17 cellular contexts compared by ENCODE assay signal in genomic region chr12:46376579-46376978, GRCh38. TPM values are rescaled to one million over a fixed set of nuclear protein-coding genes. Genes with fewer than 3 reads are reported as not detected.
A peak's percentile ranks its signal among the peaks of the same experiment; 100 is the strongest.
DNase-seq lines count a peak whose midpoint lies in the region; ATAC-seq, FAIRE-seq and TF ChIP-seq lines count a peak whose summit lies in the region.
"Had no signal": no experiment of that assay in that cellular context is flagged by ENCODE, and none has a peak within 500 bp of the region (broad histone marks: within the 10 kb centered on the region; RNA-seq: fewer than 3 reads in every experiment).

No MANE protein-coding gene starts in this region.

- H3K27ac ChIP-seq in small intestine (ENCODE audit: low read depth in 1 of 2, low read length in 1 of 2) (no peak overlapping the region), psoas muscle (no peak overlapping the region)
- H3K27ac ChIP-seq: 22Rv1 had no signal

- FAIRE-seq in small intestine (lab: Jason Lieb, UNC): no peak
- FAIRE-seq: GM12892 had no signal

- no peak overlapping the region for H3K4me3 Mint-ChIP-seq in activated CD4-positive, alpha-beta T cell treated with anti-CD3 and anti-CD28 coated beads for 36 hours
- H3K4me3 Mint-ChIP-seq: CD14-positive monocyte; CD8-positive, alpha-beta T cell had no signal

- H3K4me3 ChIP-seq in small intestine (ENCODE audit: low read depth in 1 of 2, low read length in 2 of 2) (no peak overlapping the region), psoas muscle (no peak overlapping the region)
- H3K4me3 ChIP-seq: HAP-1 had no signal

- POLR2A ChIA-PET in activated CD4-positive, alpha-beta T cell treated with anti-CD3 and anti-CD28 coated beads for 36 hours (lab: Charles Lee): interaction anchor here (1.3 kb wide), 1 partner anchor 107 kb away, joined by 8 read pairs; no protein-coding TSS in a partner anchor

- H3K9me3 Mint-ChIP-seq in activated CD4-positive, alpha-beta T cell treated with anti-CD3 and anti-CD28 coated beads for 36 hours (ENCODE audit: low read depth): no peaks in the 10 kb centered on the region
- H3K9me3 Mint-ChIP-seq: CD8-positive, alpha-beta T cell; IgD-negative memory B cell had no signal

- H3K27ac Mint-ChIP-seq in activated CD4-positive, alpha-beta T cell treated with anti-CD3 and anti-CD28 coated beads for 36 hours: peak overlapping the region; percentile 59
- H3K27ac Mint-ChIP-seq: CD14-positive monocyte; CD8-positive, alpha-beta T cell had no signal

- H3K36me3 ChIP-seq in small intestine (ENCODE audit: control insufficient read depth in 2 of 2, insufficient read depth in 2 of 2, low read length in 2 of 2) (no peaks in the 10 kb centered on the region), psoas muscle (ENCODE audit: insufficient read depth in 1 of 2, low read depth in 1 of 2) (no peaks in the 10 kb centered on the region)

- no peaks in the 10 kb centered on the region for H3K27me3 ChIP-seq in small intestine (ENCODE audit: control insufficient read depth in 2 of 2, insufficient read depth in 2 of 2, low read length in 2 of 2)
- no peaks in the 10 kb centered on the region for H3K27me3 ChIP-seq in psoas muscle (ENCODE audit: insufficient read depth in 3 of 3, low read length in 2 of 3)

- no peak for TF ChIP-seq CTCF in psoas muscle (IDR thresholded peaks at IDR 0.05)

- CTCF ChIA-PET in activated CD4-positive, alpha-beta T cell treated with anti-CD3 and anti-CD28 coated beads for 36 hours (lab: Charles Lee): interaction anchor here (0.7 to 1.3 kb wide), 3 partner anchors 11 to 83 kb away, joined by 3 to 5 read pairs (median 4); no protein-coding TSS in a partner anchor

- H3K4me1 ChIP-seq in small intestine (ENCODE audit: control insufficient read depth in 2 of 2, insufficient read depth in 1 of 2, low read depth in 1 of 2, low read length in 1 of 2) (no peaks in the 10 kb centered on the region), psoas muscle (peaks cover 10% of the 10 kb centered on the region)

- WGBS in small intestine, 3 donors: 79 to 94% (median 86%) methylated on average over 1 of the region's 1 CpG
- WGBS in psoas muscle, 3 donors: 89 to 97% (median 96%) methylated on average over 1 of the region's 1 CpG

- H3K36me3 Mint-ChIP-seq in activated CD4-positive, alpha-beta T cell treated with anti-CD3 and anti-CD28 coated beads for 36 hours (ENCODE audit: low read depth): peaks cover 5% of the 10 kb centered on the region
- H3K36me3 Mint-ChIP-seq: CD14-positive monocyte, IgD-negative memory B cell had no signal

- H3K4me1 Mint-ChIP-seq in activated CD4-positive, alpha-beta T cell treated with anti-CD3 and anti-CD28 coated beads for 36 hours: peaks cover 33% of the 10 kb centered on the region

- intact Hi-C loops in activated CD4-positive, alpha-beta T cell treated with anti-CD3 and anti-CD28 coated beads for 36 hours (cut with DNase I, micrococcal nuclease): loop anchor here in 1 of 2 experiments (10.0 kb wide), 1 partner anchor 978 kb away; no protein-coding TSS in a partner anchor
- intact Hi-C loops in psoas muscle (cut with DNase I): loop anchor here in 1 of 2 donors (10.0 kb wide), 1 partner anchor 288 kb away; no protein-coding TSS in a partner anchor

- ATAC-seq in activated CD4-positive, alpha-beta T cell treated with anti-CD3 and anti-CD28 coated beads for 36 hours: no peak
- ATAC-seq in left lobe of liver (peak; percentile 37), psoas muscle (no peak), HG03196 (IDR thresholded peaks at IDR 0.05; ENCODE audit: unreplicated experiment) (no peak)
- ATAC-seq: CD8-positive, alpha-beta T cell had no signal

- no peaks in the 10 kb centered on the region for H3K27me3 Mint-ChIP-seq in activated CD4-positive, alpha-beta T cell treated with anti-CD3 and anti-CD28 coated beads for 36 hours
- H3K27me3 Mint-ChIP-seq: IgD-negative memory B cell had no signal

- H3K9me3 ChIP-seq in small intestine (ENCODE audit: control insufficient read depth, low read depth): no peaks in the 10 kb centered on the region
- no peaks in the 10 kb centered on the region for H3K9me3 ChIP-seq in psoas muscle
- H3K9me3 ChIP-seq: HAP-1 had no signal

- DNase-seq in activated CD4-positive, alpha-beta T cell treated with anti-CD3 and anti-CD28 coated beads for 36 hours: no peak
- DNase-seq in activated CD4-positive, alpha-beta T cell treated with anti-CD3 and anti-CD28 coated beads for 4 hours: no peak
- DNase-seq in NCI-H226: peak; percentile 48
- DNase-seq in left lobe of liver (ENCODE audit: low spot score): no peak
- peak; percentile 78 for DNase-seq in small intestine
- DNase-seq in psoas muscle: no peak
- DNase-seq: CD8-positive, alpha-beta T cell; COR-L47; DND-41; GDM1; GOT3 had no signal

RNA-seq across cellular contexts. Expression of gene SLC38A2, which starts 4.0 kb away (rescaled TPM):
- 100 to 1,000 TPM; 211 to 296 TPM for total RNA-seq in activated CD4-positive, alpha-beta T cell treated with anti-CD3 and anti-CD28 coated beads for 36 hours
- total RNA-seq in left lobe of liver: 82.2 TPM
- polyA plus RNA-seq in small intestine: 10 to 100 TPM; 27.8 to 69.4 (median 32.9) TPM
- 100 to 1,000 TPM; 287 to 428 (median 331) TPM for total RNA-seq in psoas muscle
- 100 to 1,000 TPM in 2 of 3 donors, 10 to 100 TPM in 1; 35.8 to 317 (median 180) TPM for polyA plus RNA-seq in psoas muscle

Comparison
In these comparisons a context has a peak if more than half of its experiments do, and no peak if none do; other contexts are left out.
1. DNase-seq: peak in NCI-H226 (single experiment) and small intestine (single experiment); none in activated CD4-positive, alpha-beta T cell treated with anti-CD3 and anti-CD28 coated beads for 36 hours (single experiment), activated CD4-positive, alpha-beta T cell treated with anti-CD3 and anti-CD28 coated beads for 4 hours (0 of 2), left lobe of liver (single experiment) and psoas muscle (0 of 2).